ENCODE assay signal across 24 cellular contexts in genomic region chr9:14099737-14100136, GRCh38.
"Had no signal": no experiment of that assay in that cellular context is flagged by ENCODE, and none has a peak within 500 bp of the region (broad histone marks: within the 10 kb centered on the region; RNA-seq: fewer than 3 reads in every experiment).

No MANE protein-coding gene starts in this region.

- DNase-seq: activated CD4-positive, alpha-beta memory T cell treated with anti-CD3 and anti-CD28 coated beads for 36 hours; activated CD4-positive, alpha-beta T cell treated with anti-CD3 and anti-CD28 coated beads, Interleukin-2, amount 10 ng/mL, durations not matched to agents 24 days and 14 days; activated CD4-positive, CD25-positive, alpha-beta regulatory T cell treated with anti-CD3 and anti-CD28 coated beads, Interleukin-2, amount 50 U/mL, for 72 hours; activated CD8-positive, alpha-beta memory T cell treated with anti-CD3 and anti-CD28 coated beads, Interleukin-2, amount 50 U/mL, for 48 hours; activated gamma-delta T cell; activated naive CD4-positive, alpha-beta T cell treated with anti-CD3 and anti-CD28 coated beads, Interleukin-2, amount 10 ng/mL, durations not matched to agents 7 days and 5 days; activated naive CD8-positive, alpha-beta T cell treated with anti-CD3 and anti-CD28 coated beads, Interleukin-2, amount 10 ng/mL, durations not matched to agents 7 days and 5 days; activated T-cell treated with anti-CD3 and anti-CD28 coated beads, Interleukin-2, amount 50 U/mL, for 24 hours; central memory CD4-positive, alpha-beta T cell; endodermal cell; foreskin fibroblast; nephron progenitor cell; right lobe of liver; SK-N-SH; stimulated activated CD4-positive, alpha-beta T cell treated with anti-CD3 and anti-CD28 coated beads, Interleukin-12 subunit alpha, Interleukin-12 subunit beta, amount 100 ng/mL, for 4 hours; stimulated activated CD4-positive, alpha-beta T cell treated with anti-CD3 and anti-CD28 coated beads, Interleukin-4, amount 100 ng/mL, for 24 hours; stimulated activated naive CD8-positive, alpha-beta T cell treated with anti-CD3 and anti-CD28 coated beads, Interleukin-15, amount 100 ng/mL, for 72 hours; substantia nigra; SW 1271; T-helper 9 cell had no signal

- ATAC-seq: esophagus mucosa; right lobe of liver; stimulated activated memory B cell treated with anti-CD40 and anti-IgM and Interleukin-4, amounts not matched to agents 10 μg/mL and 1 μg/mL and 100 μg/mL, for 72 hours; stimulated activated naive CD8-positive, alpha-beta T cell treated with anti-CD3 and anti-CD28 coated beads, Interleukin-15, amount 100 ng/mL, for 72 hours had no signal

- H3K27me3 ChIP-seq: neutrophil, right lobe of liver had no signal

- H3K9me3 ChIP-seq: neutrophil, right lobe of liver, SK-N-SH had no signal

- H3K9ac ChIP-seq: SK-N-SH had no signal

- H3K27ac ChIP-seq: neutrophil, right lobe of liver had no signal

- H3K36me3 ChIP-seq: neutrophil, right lobe of liver had no signal

- H3K4me2 ChIP-seq: SK-N-SH had no signal

- H3K4me3 ChIP-seq: right lobe of liver, skin epidermis had no signal
